ENCODE assay signal across 11 cellular contexts in genomic region chr16:58518083-58518979, GRCh38. TPM values are rescaled to one million over a fixed set of nuclear protein-coding genes. Genes with fewer than 3 reads are reported as not detected.
DNase-seq lines count a peak whose midpoint lies in the region; ATAC-seq and TF ChIP-seq lines count a peak whose summit lies in the region.
"Had no signal": no experiment of that assay in that cellular context is flagged by ENCODE, and none has a peak within 500 bp of the region (broad histone marks: within the 10 kb centered on the region; RNA-seq: fewer than 3 reads in every experiment).

No MANE protein-coding gene starts in this region.

- no peak overlapping the region for H3K4me3 ChIP-seq in SU-DHL-6 (ENCODE audit: insufficient read depth, low read length, poor library complexity, severe bottlenecking)
- no peak overlapping the region for H3K4me3 ChIP-seq in MG63
- H3K4me3 ChIP-seq: GM23248 had no signal

- POLR2A ChIA-PET in CD4-positive, alpha-beta T cell (lab: Charles Lee): no interaction called here

- H3K27ac Mint-ChIP-seq in CD4-positive, alpha-beta T cell: peak overlapping the region; percentile 40
- H3K27ac Mint-ChIP-seq in glutamatergic neuron (ENCODE audit: unreplicated experiment): no peak overlapping the region

- no peaks in the 10 kb centered on the region for H3K9me2 ChIP-seq in SU-DHL-6 (replicated peaks; ENCODE audit: insufficient read depth, low read length)

- H2AFZ ChIP-seq in SU-DHL-6 (ENCODE audit: low read depth, low read length, severe bottlenecking): no peak overlapping the region
- H2AFZ ChIP-seq: GM23248 had no signal

- no peaks in the 10 kb centered on the region for H3K27me3 ChIP-seq in CD4-positive, alpha-beta T cell (ENCODE audit: control insufficient read depth, insufficient read depth, low read length)
- no peaks in the 10 kb centered on the region for H3K27me3 ChIP-seq in SU-DHL-6 (ENCODE audit: low read length)
- H3K27me3 ChIP-seq in MG63: no peaks in the 10 kb centered on the region

- H3K36me3 ChIP-seq in SU-DHL-6 (ENCODE audit: low read length): peaks cover 32% of the 10 kb centered on the region
- peaks cover 81% of the 10 kb centered on the region for H3K36me3 ChIP-seq in MG63

- H3K4me3 Mint-ChIP-seq in CD4-positive, alpha-beta T cell: peak overlapping the region; percentile 83
- H3K4me3 Mint-ChIP-seq in glutamatergic neuron (ENCODE audit: unreplicated experiment): no peak overlapping the region

- no peak overlapping the region for H3K4me2 ChIP-seq in SU-DHL-6 (ENCODE audit: low read depth, low read length, poor library complexity, severe bottlenecking)

- no peaks in the 10 kb centered on the region for H3K9me3 Mint-ChIP-seq in CD4-positive, alpha-beta T cell
- peaks cover 11% of the 10 kb centered on the region for H3K9me3 Mint-ChIP-seq in glutamatergic neuron (ENCODE audit: unreplicated experiment)

- no peak overlapping the region for H3K27ac ChIP-seq in CD4-positive, alpha-beta T cell (ENCODE audit: low read depth, low read length)
- 0 out of 2 replicates have a peak overlapping the region, but pooled peaks have one; percentile 7 for H3K27ac ChIP-seq in SU-DHL-6 (ENCODE audit: low read depth, low read length)
- H3K27ac ChIP-seq: GM23248 had no signal

- intact Hi-C loops in CD4-positive, alpha-beta T cell (cut with DNase I, micrococcal nuclease): loop anchor here in 1 of 2 experiments (2.0 to 5.0 kb wide), 2 partner anchors 108 to 321 kb away; partner anchors contain the start of gene CSNK2A2
- intact Hi-C loops in Right ventricle myocardium superior (cut with DNase I): loop anchor here (10.0 kb wide), 1 partner anchor 116 kb away; no protein-coding TSS in a partner anchor

- no peaks in the 10 kb centered on the region for H3K9me3 ChIP-seq in CD4-positive, alpha-beta T cell (ENCODE audit: control insufficient read depth, low read length)
- H3K9me3 ChIP-seq in SU-DHL-6 (ENCODE audit: insufficient read depth, low read length) (no peaks in the 10 kb centered on the region), MG63 (no peaks in the 10 kb centered on the region)

- no peaks in the 10 kb centered on the region for H3K27me3 Mint-ChIP-seq in CD4-positive, alpha-beta T cell
- peaks cover 6% of the 10 kb centered on the region for H3K27me3 Mint-ChIP-seq in glutamatergic neuron (ENCODE audit: unreplicated experiment)

- peaks cover 66% of the 10 kb centered on the region for H3K36me3 Mint-ChIP-seq in CD4-positive, alpha-beta T cell (ENCODE audit: low read depth)
- H3K36me3 Mint-ChIP-seq in glutamatergic neuron (ENCODE audit: unreplicated experiment): no peaks in the 10 kb centered on the region

- no peak for ATAC-seq in CD4-positive, alpha-beta T cell (ENCODE audit: poor library complexity)
- ATAC-seq in GM18907 (IDR thresholded peaks at IDR 0.05; ENCODE audit: unreplicated experiment): peak; percentile 45
- peak; percentile 31 for ATAC-seq in HG02840 (IDR thresholded peaks at IDR 0.05; ENCODE audit: low FRiP score, unreplicated experiment)
- ATAC-seq in Right ventricle myocardium superior (ENCODE audit: poor library complexity): no peak
- ATAC-seq: SK-N-SH treated with all-trans-retinoic acid at 6 μM for 48 hours had no signal

- peaks cover 32% of the 10 kb centered on the region for H3K4me1 Mint-ChIP-seq in CD4-positive, alpha-beta T cell (ENCODE audit: low read depth)
- no peaks in the 10 kb centered on the region for H3K4me1 Mint-ChIP-seq in glutamatergic neuron (ENCODE audit: low read depth, unreplicated experiment)

- H3K79me2 ChIP-seq in SU-DHL-6 (ENCODE audit: insufficient read depth, low read length): peaks cover 13% of the 10 kb centered on the region

- CTCF ChIA-PET in CD4-positive, alpha-beta T cell (lab: Charles Lee): interaction anchor here (1.6 kb wide), 1 partner anchor 9 kb away, joined by 5 read pairs; no protein-coding TSS in a partner anchor

- no peak overlapping the region for H3K9ac ChIP-seq in SU-DHL-6 (ENCODE audit: low read length)
- H3K9ac ChIP-seq: GM23248 had no signal

- no peak for TF ChIP-seq CTCF in CD4-positive, alpha-beta T cell (IDR thresholded peaks at IDR 0.05)
- TF ChIP-seq CTCF in SU-DHL-6 (IDR thresholded peaks at IDR 0.05; ENCODE audit: insufficient read depth, low read length, poor library complexity, severe bottlenecking): no peak
- TF ChIP-seq CTCF in glutamatergic neuron (IDR thresholded peaks at IDR 0.05; ENCODE audit: partially characterized antibody, unreplicated experiment): no peak

- H4K20me1 ChIP-seq in SU-DHL-6 (ENCODE audit: low read depth, low read length): peaks cover 3% of the 10 kb centered on the region; the same call in 1 of the 2 replicates

- H3F3A ChIP-seq in SU-DHL-6 (ENCODE audit: insufficient read depth): peaks cover 57% of the 10 kb centered on the region

- no peak for DNase-seq in CD4-positive, alpha-beta T cell
- DNase-seq in MG63: no peak
- DNase-seq in Right ventricle myocardium superior: no peak
- DNase-seq in glutamatergic neuron: no peak
- no peak for DNase-seq in NK-92 (lab: John Stamatoyannopoulos, UW; ENCODE audit: unreplicated experiment)
- DNase-seq: GM23248, NCI-H1436 treated with DMSO at 0.1 percent for 48 hours had no signal

RNA-seq across cellular contexts. Expression of gene SETD6, which starts 3.0 kb away (rescaled TPM):
- 10 to 100 TPM; 21.9 to 25.5 TPM for total RNA-seq in CD4-positive, alpha-beta T cell
- 28.3 and 37.2 TPM in 2 replicates for total RNA-seq in MG63 (2014; rRNA removed; shearing (Covaris generic); ENCODE audit: low replicate concordance)
- 14.4 TPM for total RNA-seq in Right ventricle myocardium superior
- total RNA-seq in glutamatergic neuron (ENCODE audit: unreplicated experiment): 25.9 TPM

RNA-seq across cellular contexts. Expression of gene NDRG4, which starts 18.4 kb away (rescaled TPM):
- 1 to 10 TPM; 2.8 to 3.2 TPM for total RNA-seq in CD4-positive, alpha-beta T cell
- 6.7 and 9.9 TPM in 2 replicates for total RNA-seq in MG63 (2014; rRNA removed; shearing (Covaris generic); ENCODE audit: low replicate concordance)
- total RNA-seq in Right ventricle myocardium superior (290 TPM), glutamatergic neuron (ENCODE audit: unreplicated experiment) (677 TPM)

Comparison
In these comparisons a context has a peak if more than half of its experiments do, and no peak if none do; other contexts are left out.
1. ATAC-seq: peak in GM18907 (single experiment) and HG02840 (single experiment); none in CD4-positive, alpha-beta T cell (single experiment) and Right ventricle myocardium superior (single experiment).
2. RNA of gene NDRG4, which starts 18.4 kb away (total RNA-seq): 677 TPM in glutamatergic neuron (single experiment) and 290 TPM in Right ventricle myocardium superior (single experiment); 6.7 to 9.9 TPM in MG63 and 2.8 to 3.2 TPM in CD4-positive, alpha-beta T cell; every median in the first group is over 10 times any median in the second.